8 cellular contexts compared by ENCODE assay signal in the genomic region with DNA sequence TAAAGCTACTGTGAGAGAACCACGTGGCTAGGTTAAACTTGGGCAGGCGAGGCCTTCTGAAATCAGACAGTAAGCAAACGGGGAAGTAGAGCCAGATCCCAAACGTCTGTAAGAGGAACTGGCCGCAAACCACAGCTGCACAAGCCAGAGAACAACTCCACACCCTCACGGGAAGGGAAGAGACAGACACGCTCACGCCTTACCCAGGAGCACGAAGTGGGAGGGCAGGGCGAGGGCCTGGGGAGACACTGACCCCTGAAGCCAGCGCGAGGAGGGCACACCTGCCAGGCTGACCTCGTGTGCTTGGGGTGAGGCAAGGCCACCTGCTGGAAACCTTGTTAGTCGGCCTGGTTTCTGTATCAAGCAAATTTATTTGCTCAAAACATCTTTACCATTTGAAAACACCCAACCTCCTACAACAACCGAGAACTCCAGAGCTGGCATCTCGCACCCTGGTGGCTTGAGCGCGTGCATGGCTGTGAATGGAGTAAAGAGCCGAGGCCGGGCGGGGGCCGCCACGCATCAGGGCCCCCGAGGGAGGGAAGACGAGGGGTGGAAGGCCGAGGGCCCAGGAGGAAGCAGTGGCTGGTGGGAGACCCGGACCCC. TPM values are rescaled to one million over a fixed set of nuclear protein-coding genes. Genes with fewer than 3 reads are reported as not detected.
DNase-seq lines count a peak whose midpoint lies in the region; ATAC-seq, FAIRE-seq and TF ChIP-seq lines count a peak whose summit lies in the region.

No MANE protein-coding gene starts in this region.

- ATAC-seq in activated CD8-positive, alpha-beta memory T cell treated with anti-CD3 and anti-CD28 coated beads, Interleukin-2, amount 10 ng/mL, durations not matched to agents 7 days and 5 days: peak; percentile 23
- ATAC-seq in activated CD8-positive, alpha-beta T cell treated with anti-CD3 and anti-CD28 coated beads, Interleukin-2, amount 10 ng/mL, durations not matched to agents 7 days and 5 days: peak; percentile 47
- ATAC-seq in HG03460 (IDR thresholded peaks at IDR 0.05; ENCODE audit: unreplicated experiment): no peak

- no peak for DNase-seq in activated CD8-positive, alpha-beta memory T cell treated with anti-CD3 and anti-CD28 coated beads, Interleukin-2, amount 10 ng/mL, durations not matched to agents 7 days and 5 days
- DNase-seq in activated CD8-positive, alpha-beta memory T cell treated with anti-CD3 and anti-CD28 coated beads, Interleukin-2, amount 50 U/mL, for 4 hours: no peak
- DNase-seq in activated CD8-positive, alpha-beta T cell treated with anti-CD3 and anti-CD28 coated beads, Interleukin-2, amount 10 ng/mL, durations not matched to agents 7 days and 5 days: peak; percentile 68
- DNase-seq in hippocampal formation (lab: John Stamatoyannopoulos, UW): peak; percentile 9 to 32
- DNase-seq in type B pancreatic cell (ENCODE audit: extremely low spot score, unreplicated experiment): no peak
- DNase-seq in NCI-H1436 treated with DMSO at 0.1 percent for 48 hours (lab: John Stamatoyannopoulos, UW): no peak
- DNase-seq in D721Med (ENCODE audit: insufficient read length, low spot score): no peak

- peaks cover 22% of the 10 kb centered on the region for H3K36me3 Mint-ChIP-seq in activated CD8-positive, alpha-beta memory T cell treated with anti-CD3 and anti-CD28 coated beads, Interleukin-2, amount 10 ng/mL, durations not matched to agents 7 days and 5 days
- H3K36me3 Mint-ChIP-seq in activated CD8-positive, alpha-beta T cell treated with anti-CD3 and anti-CD28 coated beads, Interleukin-2, amount 10 ng/mL, durations not matched to agents 7 days and 5 days (ENCODE audit: low read depth): peaks cover 47% of the 10 kb centered on the region
- no peaks in the 10 kb centered on the region for H3K36me3 Mint-ChIP-seq in type B pancreatic cell

- POLR2A ChIA-PET in activated CD8-positive, alpha-beta T cell treated with anti-CD3 and anti-CD28 coated beads, Interleukin-2, amount 10 ng/mL, durations not matched to agents 7 days and 5 days (lab: Charles Lee): interaction anchor here (0.8 to 7.4 kb wide), 14 partner anchors 10 to 181 kb away, joined by 3 to 103 read pairs (median 5); partner anchors contain the start of genes ABCA7, ARHGAP45 and CIRBP

- peak overlapping the region; percentile 21 for H3K4me3 Mint-ChIP-seq in activated CD8-positive, alpha-beta memory T cell treated with anti-CD3 and anti-CD28 coated beads, Interleukin-2, amount 10 ng/mL, durations not matched to agents 7 days and 5 days
- peak overlapping the region; percentile 56 for H3K4me3 Mint-ChIP-seq in activated CD8-positive, alpha-beta T cell treated with anti-CD3 and anti-CD28 coated beads, Interleukin-2, amount 10 ng/mL, durations not matched to agents 7 days and 5 days
- H3K4me3 Mint-ChIP-seq in type B pancreatic cell: no peak overlapping the region

- CTCF ChIA-PET in activated CD8-positive, alpha-beta memory T cell treated with anti-CD3 and anti-CD28 coated beads, Interleukin-2, amount 10 ng/mL, durations not matched to agents 7 days and 5 days (lab: Charles Lee): interaction anchor here (0.8 to 6.9 kb wide), 8 partner anchors 11 to 151 kb away, joined by 3 to 64 read pairs (median 8); partner anchors contain the start of genes ARHGAP45 and CNN2
- CTCF ChIA-PET in activated CD8-positive, alpha-beta T cell treated with anti-CD3 and anti-CD28 coated beads, Interleukin-2, amount 10 ng/mL, durations not matched to agents 7 days and 5 days (lab: Charles Lee): interaction anchor here (1.0 to 4.3 kb wide), 8 partner anchors 12 to 224 kb away, joined by 3 to 25 read pairs (median 3); partner anchors contain the start of genes ABCA7, ARHGAP45 and RNU6-2

- TF ChIP-seq CTCF in type B pancreatic cell (conservative IDR thresholded peaks at IDR 0.05): no peak
- TF ChIP-seq CTCF in D721Med (IDR thresholded peaks at IDR 0.05; ENCODE audit: insufficient read depth, missing control alignments): no peak

- no peaks in the 10 kb centered on the region for H3K9me3 Mint-ChIP-seq in activated CD8-positive, alpha-beta memory T cell treated with anti-CD3 and anti-CD28 coated beads, Interleukin-2, amount 10 ng/mL, durations not matched to agents 7 days and 5 days (ENCODE audit: low read depth)
- H3K9me3 Mint-ChIP-seq in activated CD8-positive, alpha-beta T cell treated with anti-CD3 and anti-CD28 coated beads, Interleukin-2, amount 10 ng/mL, durations not matched to agents 7 days and 5 days (ENCODE audit: insufficient read depth): no peaks in the 10 kb centered on the region
- no peaks in the 10 kb centered on the region for H3K9me3 Mint-ChIP-seq in type B pancreatic cell

- no peaks in the 10 kb centered on the region for H3K27me3 Mint-ChIP-seq in activated CD8-positive, alpha-beta memory T cell treated with anti-CD3 and anti-CD28 coated beads, Interleukin-2, amount 10 ng/mL, durations not matched to agents 7 days and 5 days
- no peaks in the 10 kb centered on the region for H3K27me3 Mint-ChIP-seq in activated CD8-positive, alpha-beta T cell treated with anti-CD3 and anti-CD28 coated beads, Interleukin-2, amount 10 ng/mL, durations not matched to agents 7 days and 5 days (ENCODE audit: low read depth)
- H3K27me3 Mint-ChIP-seq in type B pancreatic cell: no peaks in the 10 kb centered on the region

- no peak for FAIRE-seq in D721Med (lab: Jason Lieb, UNC)

- peak overlapping the region; percentile 84 for H3K27ac Mint-ChIP-seq in activated CD8-positive, alpha-beta memory T cell treated with anti-CD3 and anti-CD28 coated beads, Interleukin-2, amount 10 ng/mL, durations not matched to agents 7 days and 5 days
- peak overlapping the region; percentile 83 for H3K27ac Mint-ChIP-seq in activated CD8-positive, alpha-beta T cell treated with anti-CD3 and anti-CD28 coated beads, Interleukin-2, amount 10 ng/mL, durations not matched to agents 7 days and 5 days
- H3K27ac Mint-ChIP-seq in type B pancreatic cell: peak overlapping the region; percentile 43

- H3K4me1 Mint-ChIP-seq in activated CD8-positive, alpha-beta memory T cell treated with anti-CD3 and anti-CD28 coated beads, Interleukin-2, amount 10 ng/mL, durations not matched to agents 7 days and 5 days: peaks cover 47% of the 10 kb centered on the region
- H3K4me1 Mint-ChIP-seq in activated CD8-positive, alpha-beta T cell treated with anti-CD3 and anti-CD28 coated beads, Interleukin-2, amount 10 ng/mL, durations not matched to agents 7 days and 5 days (ENCODE audit: low read depth): peaks cover 72% of the 10 kb centered on the region
- H3K4me1 Mint-ChIP-seq in type B pancreatic cell (ENCODE audit: unreplicated experiment): no peaks in the 10 kb centered on the region

RNA-seq across cellular contexts. Expression of gene POLR2E, which starts 7.3 kb away (rescaled TPM):
- total RNA-seq in activated CD8-positive, alpha-beta memory T cell treated with anti-CD3 and anti-CD28 coated beads, Interleukin-2, amount 10 ng/mL, durations not matched to agents 7 days and 5 days: 100 to 1,000 TPM; 173 to 206 TPM
- 100 to 1,000 TPM; 176 to 177 TPM for total RNA-seq in activated CD8-positive, alpha-beta T cell treated with anti-CD3 and anti-CD28 coated beads, Interleukin-2, amount 10 ng/mL, durations not matched to agents 7 days and 5 days
- 171 and 181 TPM in 2 replicates for total RNA-seq in type B pancreatic cell (ENCODE audit: low replicate concordance)

RNA-seq across cellular contexts. Expression of gene GPX4, which starts 15.9 kb away (rescaled TPM):
- total RNA-seq in activated CD8-positive, alpha-beta memory T cell treated with anti-CD3 and anti-CD28 coated beads, Interleukin-2, amount 10 ng/mL, durations not matched to agents 7 days and 5 days: 100 to 1,000 TPM; 143 to 217 TPM
- total RNA-seq in activated CD8-positive, alpha-beta T cell treated with anti-CD3 and anti-CD28 coated beads, Interleukin-2, amount 10 ng/mL, durations not matched to agents 7 days and 5 days: 100 to 1,000 TPM; 174 to 177 TPM
- total RNA-seq in type B pancreatic cell (ENCODE audit: low replicate concordance): 174 and 204 TPM in 2 replicates

RNA-seq across cellular contexts. Expression of gene ARHGAP45, which starts 20.9 kb away (rescaled TPM):
- total RNA-seq in activated CD8-positive, alpha-beta memory T cell treated with anti-CD3 and anti-CD28 coated beads, Interleukin-2, amount 10 ng/mL, durations not matched to agents 7 days and 5 days: 100 to 1,000 TPM; 361 to 481 TPM
- total RNA-seq in activated CD8-positive, alpha-beta T cell treated with anti-CD3 and anti-CD28 coated beads, Interleukin-2, amount 10 ng/mL, durations not matched to agents 7 days and 5 days: 100 to 1,000 TPM; 433 to 445 TPM
- 2.6 and 4.5 TPM in 2 replicates for total RNA-seq in type B pancreatic cell (ENCODE audit: low replicate concordance)

RNA-seq across cellular contexts. Expression of gene ABCA7, which starts 48.0 kb away (rescaled TPM):
- total RNA-seq in activated CD8-positive, alpha-beta memory T cell treated with anti-CD3 and anti-CD28 coated beads, Interleukin-2, amount 10 ng/mL, durations not matched to agents 7 days and 5 days: 10 to 100 TPM; 62.7 to 72.9 TPM
- 10 to 100 TPM; 76.6 to 77.5 TPM for total RNA-seq in activated CD8-positive, alpha-beta T cell treated with anti-CD3 and anti-CD28 coated beads, Interleukin-2, amount 10 ng/mL, durations not matched to agents 7 days and 5 days
- 23.9 and 26.1 TPM in 2 replicates for total RNA-seq in type B pancreatic cell (ENCODE audit: low replicate concordance)

Comparison
In these comparisons a context has a peak if more than half of its experiments do, and no peak if none do; other contexts are left out.
1. DNase-seq: peak in activated CD8-positive, alpha-beta T cell treated with anti-CD3 and anti-CD28 coated beads, Interleukin-2, amount 10 ng/mL, durations not matched to agents 7 days and 5 days (single experiment) and hippocampal formation (2 of 2); none in activated CD8-positive, alpha-beta memory T cell treated with anti-CD3 and anti-CD28 coated beads, Interleukin-2, amount 10 ng/mL, durations not matched to agents 7 days and 5 days (single experiment), activated CD8-positive, alpha-beta memory T cell treated with anti-CD3 and anti-CD28 coated beads, Interleukin-2, amount 50 U/mL, for 4 hours (single experiment), type B pancreatic cell (single experiment), NCI-H1436 treated with DMSO at 0.1 percent for 48 hours (single experiment) and D721Med (single experiment).
2. RNA of gene ARHGAP45, which starts 20.9 kb away (total RNA-seq): 361 to 481 TPM in activated CD8-positive, alpha-beta memory T cell treated with anti-CD3 and anti-CD28 coated beads, Interleukin-2, amount 10 ng/mL, durations not matched to agents 7 days and 5 days and 433 to 445 TPM in activated CD8-positive, alpha-beta T cell treated with anti-CD3 and anti-CD28 coated beads, Interleukin-2, amount 10 ng/mL, durations not matched to agents 7 days and 5 days; 2.6 to 4.5 TPM in type B pancreatic cell; every median in the first group is over 10 times any median in the second.
3. Peak in every context shown above with its lines, with median percentiles within 50 percentile points of each other: H3K27ac Mint-ChIP-seq.